Comparison of ENCODE assay signal across 15 cellular contexts in the genomic region with DNA sequence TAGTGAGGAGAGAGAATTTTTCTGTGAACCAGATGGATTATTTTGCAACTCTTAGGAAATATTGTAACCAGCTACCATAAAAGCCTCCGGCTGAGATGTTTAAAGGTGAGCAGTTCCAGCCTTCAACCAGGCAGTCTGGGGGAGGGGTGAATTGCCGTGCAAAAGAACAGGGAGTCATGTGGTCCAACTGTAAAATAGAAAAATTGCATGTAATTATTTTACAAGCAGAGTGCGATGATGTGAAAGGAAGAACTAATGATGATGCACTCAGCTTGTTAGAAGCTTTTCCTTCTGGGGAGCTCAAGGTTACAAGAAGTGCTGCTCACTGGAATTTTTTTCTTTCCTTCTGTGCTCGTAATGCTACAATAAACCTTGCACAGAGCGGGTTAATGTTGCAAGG.
DNase-seq lines count a peak whose midpoint lies in the region; ATAC-seq and TF ChIP-seq lines count a peak whose summit lies in the region.
"Had no signal": no experiment of that assay in that cellular context is flagged by ENCODE, and none has a peak within 500 bp of the region (broad histone marks: within the 10 kb centered on the region; RNA-seq: fewer than 3 reads in every experiment).

No MANE protein-coding gene starts in this region.

- no peaks in the 10 kb centered on the region for H3K9me2 ChIP-seq in neural cell (ENCODE audit: insufficient read depth, low read length)

- H3F3A ChIP-seq in neural cell (ENCODE audit: insufficient read depth, low read length, poor library complexity, severe bottlenecking): peaks cover 3% of the 10 kb centered on the region

- peak overlapping the region; percentile 22 for H3K9ac ChIP-seq in neural cell (ENCODE audit: low read length)

- H3K79me2 ChIP-seq in neural cell (replicated peaks; ENCODE audit: insufficient read depth, low read length): no peaks in the 10 kb centered on the region

- no peak for DNase-seq in BE2C
- DNase-seq in NCI-H1105 treated with DMSO at 0.1 percent for 48 hours (lab: John Stamatoyannopoulos, UW): peak; percentile 75
- DNase-seq in RWPE2 (ENCODE audit: low spot score): no peak
- DNase-seq in left lobe of liver (ENCODE audit: low spot score): no peak
- DNase-seq in cerebellar nuclear complex (lab: John Stamatoyannopoulos, UW): no peak
- DNase-seq: DMS 273 treated with DMSO at 0.1 percent for 48 hours, GDM1, KBM-7, NCI-H1048, NCI-H2029 treated with DMSO at 0.1 percent for 48 hours, NCI-H446 treated with DMSO at 0.1 percent for 48 hours, SW 1271 had no signal

- peak; percentile 36 for TF ChIP-seq RAD21 in neural cell (conservative IDR thresholded peaks at IDR 0.05)

- H3K4me3 ChIP-seq in BE2C (ENCODE audit: low read depth, low read length) (peak overlapping the region; percentile 20; the same call in 1 of the 2 replicates), RWPE2 (ENCODE audit: severe bottlenecking) (no peak overlapping the region), neural cell (ENCODE audit: low read length) (peak overlapping the region; percentile 53)
- H3K4me3 ChIP-seq: GM23338 had no signal

- no peak overlapping the region for H3K27ac ChIP-seq in RWPE2 (ENCODE audit: poor library complexity, severe bottlenecking)
- peak overlapping the region; percentile 75 for H3K27ac ChIP-seq in neural cell (ENCODE audit: low read length)

- TF ChIP-seq EP300 in neural cell (conservative IDR thresholded peaks at IDR 0.05; ENCODE audit: poor library complexity, severe bottlenecking): peak; percentile 81

- no peak for TF ChIP-seq CTCF in BE2C (IDR thresholded peaks at IDR 0.05; ENCODE audit: low read depth, low read length)
- TF ChIP-seq CTCF in RWPE2 (IDR thresholded peaks at IDR 0.05; ENCODE audit: poor library complexity, severe bottlenecking): no peak
- no peak for TF ChIP-seq CTCF in neural cell (IDR thresholded peaks at IDR 0.05; ENCODE audit: poor library complexity, severe bottlenecking)

- H4K20me1 ChIP-seq in neural cell (ENCODE audit: insufficient read depth): no peaks in the 10 kb centered on the region

- H3K9me3 ChIP-seq in BE2C (no peaks in the 10 kb centered on the region), RWPE2 (ENCODE audit: severe bottlenecking) (no peaks in the 10 kb centered on the region), neural cell (ENCODE audit: low read length) (no peaks in the 10 kb centered on the region)

- H3K4me1 ChIP-seq in BE2C: peaks cover 16% of the 10 kb centered on the region
- H3K4me1 ChIP-seq in RWPE2 (ENCODE audit: insufficient read depth, poor library complexity, severe bottlenecking): no peaks in the 10 kb centered on the region

- H3K27me3 ChIP-seq in BE2C (no peaks in the 10 kb centered on the region), RWPE2 (ENCODE audit: insufficient read depth, poor library complexity, severe bottlenecking) (peaks cover 30% of the 10 kb centered on the region), neural cell (ENCODE audit: insufficient read depth, low read depth, low read length) (no peaks in the 10 kb centered on the region)

- no peak overlapping the region for H2AFZ ChIP-seq in neural cell (ENCODE audit: low read depth, low read length)
- H2AFZ ChIP-seq: GM23338 had no signal

- peak; percentile 35; the same call in 1 of the 3 replicates for ATAC-seq in RWPE2 (ENCODE audit: low read depth)
- no peak for ATAC-seq in HG02852 (IDR thresholded peaks at IDR 0.05; ENCODE audit: unreplicated experiment)
- no peak for ATAC-seq in left lobe of liver
- ATAC-seq: GM23338 had no signal

- H3K36me3 ChIP-seq in BE2C (no peaks in the 10 kb centered on the region), RWPE2 (ENCODE audit: low read depth) (no peaks in the 10 kb centered on the region), neural cell (ENCODE audit: insufficient read depth, low read length) (no peaks in the 10 kb centered on the region)

- peak overlapping the region; percentile 38 for H3K4me2 ChIP-seq in neural cell (ENCODE audit: low read length)
- H3K4me2 ChIP-seq: GM23338 had no signal

TF ChIP-seq in neural cell, 6 proteins besides CTCF, POLR2A, EP300 and RAD21:
- TF ChIP-seq POLR2AphosphoS5 (IDR thresholded peaks at IDR 0.05) (peak; percentile 82), SMC3 (conservative IDR thresholded peaks at IDR 0.05; ENCODE audit: poor library complexity) (peak; percentile 34), TAF1 (IDR thresholded peaks at IDR 0.05; ENCODE audit: low read depth) (no peak)
- TF ChIP-seq, protein P1, sequence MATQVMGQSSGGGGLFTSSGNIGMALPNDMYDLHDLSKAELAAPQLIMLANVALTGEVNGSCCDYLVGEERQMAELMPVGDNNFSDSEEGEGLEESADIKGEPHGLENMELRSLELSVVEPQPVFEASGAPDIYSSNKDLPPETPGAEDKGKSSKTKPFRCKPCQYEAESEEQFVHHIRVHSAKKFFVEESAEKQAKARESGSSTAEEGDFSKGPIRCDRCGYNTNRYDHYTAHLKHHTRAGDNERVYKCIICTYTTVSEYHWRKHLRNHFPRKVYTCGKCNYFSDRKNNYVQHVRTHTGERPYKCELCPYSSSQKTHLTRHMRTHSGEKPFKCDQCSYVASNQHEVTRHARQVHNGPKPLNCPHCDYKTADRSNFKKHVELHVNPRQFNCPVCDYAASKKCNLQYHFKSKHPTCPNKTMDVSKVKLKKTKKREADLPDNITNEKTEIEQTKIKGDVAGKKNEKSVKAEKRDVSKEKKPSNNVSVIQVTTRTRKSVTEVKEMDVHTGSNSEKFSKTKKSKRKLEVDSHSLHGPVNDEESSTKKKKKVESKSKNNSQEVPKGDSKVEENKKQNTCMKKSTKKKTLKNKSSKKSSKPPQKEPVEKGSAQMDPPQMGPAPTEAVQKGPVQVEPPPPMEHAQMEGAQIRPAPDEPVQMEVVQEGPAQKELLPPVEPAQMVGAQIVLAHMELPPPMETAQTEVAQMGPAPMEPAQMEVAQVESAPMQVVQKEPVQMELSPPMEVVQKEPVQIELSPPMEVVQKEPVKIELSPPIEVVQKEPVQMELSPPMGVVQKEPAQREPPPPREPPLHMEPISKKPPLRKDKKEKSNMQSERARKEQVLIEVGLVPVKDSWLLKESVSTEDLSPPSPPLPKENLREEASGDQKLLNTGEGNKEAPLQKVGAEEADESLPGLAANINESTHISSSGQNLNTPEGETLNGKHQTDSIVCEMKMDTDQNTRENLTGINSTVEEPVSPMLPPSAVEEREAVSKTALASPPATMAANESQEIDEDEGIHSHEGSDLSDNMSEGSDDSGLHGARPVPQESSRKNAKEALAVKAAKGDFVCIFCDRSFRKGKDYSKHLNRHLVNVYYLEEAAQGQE (IDR thresholded peaks at IDR 0.05; ENCODE audit: borderline replicate concordance): peak; percentile 82
